ENCODE assay signal across 26 cellular contexts in genomic region chr4:42361475-42361874, GRCh38. TPM values are rescaled to one million over a fixed set of nuclear protein-coding genes. Genes with fewer than 3 reads are reported as not detected.
A peak's percentile ranks its signal among the peaks of the same experiment; 100 is the strongest.
DNase-seq lines count a peak whose midpoint lies in the region; ATAC-seq, FAIRE-seq and TF ChIP-seq lines count a peak whose summit lies in the region.
"Had no signal": no experiment of that assay in that cellular context is flagged by ENCODE, and none has a peak within 500 bp of the region (broad histone marks: within the 10 kb centered on the region; RNA-seq: fewer than 3 reads in every experiment).

No MANE protein-coding gene starts in this region.

- peak; percentile 23 for FAIRE-seq in GM12891 (lab: Jason Lieb, UNC)
- FAIRE-seq in kidney (lab: Jason Lieb, UNC): no peak
- FAIRE-seq: H1 had no signal

- H3K9me2 ChIP-seq in Karpas-422 (replicated peaks; ENCODE audit: insufficient read depth, low read length): no peaks in the 10 kb centered on the region

- no peaks in the 10 kb centered on the region for H3K36me3 ChIP-seq in Karpas-422 (ENCODE audit: insufficient read depth, low read length)
- H3K36me3 ChIP-seq in kidney (ENCODE audit: control insufficient read depth in 1 of 2, insufficient read depth in 2 of 2, low read length in 2 of 2): no peaks in the 10 kb centered on the region
- H3K36me3 ChIP-seq: BLaER1 had no signal

- TF ChIP-seq POLR2A in GM12891 (IDR thresholded peaks at IDR 0.05; ENCODE audit: low read depth, low read length): no peak

- no peaks in the 10 kb centered on the region for H3K79me2 ChIP-seq in Karpas-422 (ENCODE audit: low read length)

- H3K9ac ChIP-seq in Karpas-422 (ENCODE audit: low read length) (no peak overlapping the region), kidney (ENCODE audit: low read length in 2 of 2) (no peak overlapping the region)
- H3K9ac ChIP-seq: BLaER1, KMS-11 had no signal

- no peak overlapping the region for H2AFZ ChIP-seq in Karpas-422 (ENCODE audit: low read length)

- H3K4me3 ChIP-seq in Karpas-422 (ENCODE audit: low read length) (no peak overlapping the region), kidney (ENCODE audit: low read length in 2 of 2) (no peak overlapping the region)
- H3K4me3 ChIP-seq: BLaER1 had no signal

- no peaks in the 10 kb centered on the region for H3K9me3 ChIP-seq in Karpas-422 (ENCODE audit: low read length)
- no peaks in the 10 kb centered on the region for H3K9me3 ChIP-seq in kidney (ENCODE audit: control insufficient read depth in 1 of 2, low read length in 2 of 2)
- H3K9me3 ChIP-seq: BLaER1 had no signal

- no peak for TF ChIP-seq CTCF in kidney (IDR thresholded peaks at IDR 0.05; ENCODE audit: borderline replicate concordance, extremely low read depth, insufficient read depth)

- DNase-seq in GM12891 (ENCODE audit: insufficient read length, low spot score): no peak
- peak; percentile 49 for DNase-seq in Karpas-422
- DNase-seq in kidney: peak; percentile 73
- peak; percentile 7 for DNase-seq in retina
- DNase-seq in ecto neural progenitor cell (ENCODE audit: low spot score): no peak
- DNase-seq in NOMO-1 treated with DMSO at 0.1 percent for 48 hours (lab: John Stamatoyannopoulos, UW; ENCODE audit: unreplicated experiment): no peak
- DNase-seq: CD4-positive, CD25-positive, alpha-beta regulatory T cell; DMS153; DND-41; HCEC 1CT; NCI-H1092 treated with DMSO at 0.1 percent for 48 hours; NCI-H1436; NCI-H187; NCI-H2081 treated with DMSO at 0.1 percent for 48 hours; NCI-H2171; NCI-H226; NCI-H510A; NCI-H748 treated with DMSO at 0.1 percent for 48 hours; SHP77 had no signal

- ATAC-seq in GM19463 (IDR thresholded peaks at IDR 0.05; ENCODE audit: unreplicated experiment): no peak
- ATAC-seq: Panc1 had no signal

- intact Hi-C loops in kidney (cut with DNase I): no loop called here

- H3K27ac ChIP-seq in Karpas-422 (ENCODE audit: low read length): no peak overlapping the region
- H3K27ac ChIP-seq in kidney (ENCODE audit: low read depth in 2 of 2, low read length in 2 of 2): no peak overlapping the region
- H3K27ac ChIP-seq: BLaER1, KMS-11, RWPE1 had no signal

- no peaks in the 10 kb centered on the region for H4K20me1 ChIP-seq in Karpas-422 (ENCODE audit: insufficient read depth, low read depth, low read length)
- H4K20me1 ChIP-seq: BLaER1 had no signal

- no peaks in the 10 kb centered on the region for H3K27me3 ChIP-seq in Karpas-422 (ENCODE audit: low read length)
- H3K27me3 ChIP-seq: BLaER1 had no signal

- no peak overlapping the region for H3K4me2 ChIP-seq in Karpas-422 (ENCODE audit: low read depth, low read length, poor library complexity, severe bottlenecking)
- H3K4me2 ChIP-seq: BLaER1, KMS-11 had no signal

- H3K4me1 ChIP-seq in Karpas-422 (ENCODE audit: low read length) (no peaks in the 10 kb centered on the region), kidney (ENCODE audit: control insufficient read depth in 1 of 2, insufficient read depth in 1 of 2, low read depth in 1 of 2, low read length in 2 of 2) (peaks cover 0 to 6% of the 10 kb centered on the region in 2 donors)
- H3K4me1 ChIP-seq: BLaER1 had no signal

TF ChIP-seq in GM12891, 5 proteins besides CTCF, POLR2A, EP300 and RAD21:
- TF ChIP-seq SPI1 (IDR thresholded peaks at IDR 0.05; ENCODE audit: low read depth, low read length) (no peak), POLR2AphosphoS5 (IDR thresholded peaks at IDR 0.05; ENCODE audit: low read depth, low read length) (no peak), TAF1 (IDR thresholded peaks at IDR 0.05; ENCODE audit: low read depth, low read length) (no peak), PAX5 (IDR thresholded peaks at IDR 0.05; ENCODE audit: insufficient read depth, low read length, severe bottlenecking) (no peak), POU2F2 (IDR thresholded peaks at IDR 0.05; ENCODE audit: low read depth, low read length) (no peak)

RNA-seq across cellular contexts. Expression of gene SHISA3, which starts 35.8 kb away (rescaled TPM):
- polyA plus RNA-seq in GM12891 (2012; ENCODE audit: low read depth, missing spikeins): 1.9 TPM
- not detected in 2 replicates for total RNA-seq in Karpas-422 (2014; rRNA removed; shearing (Covaris generic); ENCODE audit: low replicate concordance)
- 31.7 TPM for total RNA-seq in kidney
- 20.3 TPM for polyA plus RNA-seq in kidney (ENCODE audit: insufficient read depth, low read depth, low replicate concordance)
- total RNA-seq: CD4-positive, CD25-positive, alpha-beta regulatory T cell; SK-MEL-5 had no signal
- polyA plus RNA-seq: CD4-positive, CD25-positive, alpha-beta regulatory T cell had no signal

Comparison
In these comparisons a context has a peak if more than half of its experiments do, and no peak if none do; other contexts are left out.
1. DNase-seq: peak in Karpas-422 (single experiment), kidney (single experiment) and retina (single experiment); none in GM12891 (single experiment), ecto neural progenitor cell (single experiment) and NOMO-1 treated with DMSO at 0.1 percent for 48 hours (single experiment).
2. RNA of gene SHISA3, which starts 35.8 kb away (total RNA-seq): 31.7 TPM in kidney (single experiment); not detected in Karpas-422; every median in the first group is over 10 times any median in the second.